In the genomic region with DNA sequence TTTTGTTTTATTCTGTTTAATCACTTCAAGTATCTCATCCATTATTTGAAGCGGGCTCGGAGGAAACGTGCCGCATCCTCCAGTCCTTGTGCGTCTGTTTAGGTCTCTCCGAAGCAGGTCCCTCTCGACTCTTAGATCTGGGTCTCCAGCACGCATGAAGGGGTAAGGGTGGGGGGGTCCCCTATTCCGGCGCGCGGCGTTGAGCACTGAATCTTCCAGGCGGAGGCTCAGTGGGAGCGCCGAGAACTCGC, we compare ENCODE assay signal across 10 cellular contexts. TPM values are rescaled to one million over a fixed set of nuclear protein-coding genes. Genes with fewer than 3 reads are reported as not detected.
DNase-seq lines count a peak whose midpoint lies in the region; ATAC-seq and TF ChIP-seq lines count a peak whose summit lies in the region.
"Had no signal": no experiment of that assay in that cellular context is flagged by ENCODE, and none has a peak within 500 bp of the region (broad histone marks: within the 10 kb centered on the region; RNA-seq: fewer than 3 reads in every experiment).

No MANE protein-coding gene starts in this region.

- POLR2A ChIA-PET in activated naive CD8-positive, alpha-beta T cell treated with anti-CD3 and anti-CD28 coated beads, Interleukin-2, amount 10 ng/mL, durations not matched to agents 7 days and 5 days (lab: Charles Lee), result no interaction called here

- H3K36me3 ChIP-seq in left lung (no peaks in the 10 kb centered on the region), subcutaneous abdominal adipose tissue (ENCODE audit: control insufficient read depth in 5 of 5, insufficient read depth in 5 of 5, low read length in 5 of 5) (no peaks in the 10 kb centered on the region)
- H3K36me3 ChIP-seq: neutrophil had no signal

- H3K4me3 ChIP-seq in left lung, result peak overlapping the region; percentile 19 to 33
- H3K4me3 ChIP-seq in subcutaneous abdominal adipose tissue (ENCODE audit: low read depth in 1 of 5, low read length in 5 of 5), result peak overlapping the region in 4 of 5 donors; percentile 49 to 60 (median 51)

- ATAC-seq in activated naive CD8-positive, alpha-beta T cell treated with anti-CD3 and anti-CD28 coated beads, Interleukin-2, amount 10 ng/mL, durations not matched to agents 7 days and 5 days (ENCODE audit: low read depth), result peak; percentile 18
- ATAC-seq in left lung, result no peak

- peaks cover 7 to 19% of the 10 kb centered on the region in 2 donors for H3K4me1 ChIP-seq in left lung
- peaks cover 2 to 20% (median 17%) of the 10 kb centered on the region in 5 donors for H3K4me1 ChIP-seq in subcutaneous abdominal adipose tissue (ENCODE audit: control insufficient read depth in 5 of 5, insufficient read depth in 5 of 5, low read length in 5 of 5)

- DNase-seq in DMS53 treated with DMSO at 0.1 percent for 48 hours (lab: John Stamatoyannopoulos, UW; ENCODE audit: unreplicated experiment), result peak; percentile 31
- DNase-seq in DMS53 (lab: John Stamatoyannopoulos, UW), result no peak
- DNase-seq in activated naive CD8-positive, alpha-beta T cell treated with anti-CD3 and anti-CD28 coated beads, Interleukin-2, amount 10 ng/mL, durations not matched to agents 7 days and 5 days, result no peak
- no peak for DNase-seq in left lung
- DNase-seq in NCI-H146 (lab: John Stamatoyannopoulos, UW), result no peak
- no peak for DNase-seq in stimulated activated CD4-positive, alpha-beta T cell treated with anti-CD3 and anti-CD28 coated beads, Interleukin-4, amount 100 ng/mL, for 4 hours
- no peak for DNase-seq in NCI-H1092 (lab: John Stamatoyannopoulos, UW)

- peaks cover 64% of the 10 kb centered on the region for H3K27me3 Mint-ChIP-seq in activated naive CD8-positive, alpha-beta T cell treated with anti-CD3 and anti-CD28 coated beads, Interleukin-2, amount 10 ng/mL, durations not matched to agents 7 days and 5 days

- no peak for TF ChIP-seq CTCF in left lung (IDR thresholded peaks at IDR 0.05)

- H3K4me1 Mint-ChIP-seq in activated naive CD8-positive, alpha-beta T cell treated with anti-CD3 and anti-CD28 coated beads, Interleukin-2, amount 10 ng/mL, durations not matched to agents 7 days and 5 days, result peaks cover 18% of the 10 kb centered on the region

- peaks cover 20% of the 10 kb centered on the region for H3K9me3 Mint-ChIP-seq in activated naive CD8-positive, alpha-beta T cell treated with anti-CD3 and anti-CD28 coated beads, Interleukin-2, amount 10 ng/mL, durations not matched to agents 7 days and 5 days

- H3K4me3 Mint-ChIP-seq in activated naive CD8-positive, alpha-beta T cell treated with anti-CD3 and anti-CD28 coated beads, Interleukin-2, amount 10 ng/mL, durations not matched to agents 7 days and 5 days, result peak overlapping the region; percentile 66

- H3K36me3 Mint-ChIP-seq in activated naive CD8-positive, alpha-beta T cell treated with anti-CD3 and anti-CD28 coated beads, Interleukin-2, amount 10 ng/mL, durations not matched to agents 7 days and 5 days, result no peaks in the 10 kb centered on the region

- no peak overlapping the region for H3K27ac Mint-ChIP-seq in activated naive CD8-positive, alpha-beta T cell treated with anti-CD3 and anti-CD28 coated beads, Interleukin-2, amount 10 ng/mL, durations not matched to agents 7 days and 5 days

- H3K9me3 ChIP-seq in left lung, result peaks cover 0 to 13% of the 10 kb centered on the region in 2 donors
- H3K9me3 ChIP-seq in subcutaneous abdominal adipose tissue (ENCODE audit: control insufficient read depth in 5 of 5, low read length in 5 of 5), result peaks cover 2 to 11% (median 8%) of the 10 kb centered on the region in 5 donors

- H3K27me3 ChIP-seq in left lung (peaks cover 56 to 77% of the 10 kb centered on the region in 2 donors), subcutaneous abdominal adipose tissue (ENCODE audit: control insufficient read depth in 5 of 5, insufficient read depth in 4 of 5, low read length in 5 of 5) (peaks cover 17 to 40% (median 24%) of the 10 kb centered on the region in 5 donors)

- intact Hi-C loops in left lung (cut with DNase I), result no loop called here

- H3K27ac ChIP-seq in left lung (no peak overlapping the region), subcutaneous abdominal adipose tissue (ENCODE audit: low read depth, low read length) (no peak overlapping the region)
- H3K27ac ChIP-seq: 22Rv1, neutrophil had no signal

- H3K9ac ChIP-seq in subcutaneous abdominal adipose tissue (ENCODE audit: low read length in 5 of 5), result no peak overlapping the region

RNA-seq across cellular contexts. Expression of a gene that starts 0.3 kb away (rescaled TPM):
- total RNA-seq in activated naive CD8-positive, alpha-beta T cell treated with anti-CD3 and anti-CD28 coated beads, Interleukin-2, amount 10 ng/mL, durations not matched to agents 7 days and 5 days, result not detected
- total RNA-seq in left lung, result under 1 TPM; 0.39 to 0.82 TPM
